1 cellular context compared by ENCODE assay signal in genomic region chr21:45125347-45125746, GRCh38.
TF ChIP-seq lines count a peak whose summit lies in the region.

No MANE protein-coding gene starts in this region.

TF ChIP-seq in HepG2, 621 proteins besides CTCF, POLR2A, EP300 and RAD21:
- TF ChIP-seq ZNF234 (CRISPR knock-in tag; conservative IDR thresholded peaks at IDR 0.05) = no peak
